In the genomic region with DNA sequence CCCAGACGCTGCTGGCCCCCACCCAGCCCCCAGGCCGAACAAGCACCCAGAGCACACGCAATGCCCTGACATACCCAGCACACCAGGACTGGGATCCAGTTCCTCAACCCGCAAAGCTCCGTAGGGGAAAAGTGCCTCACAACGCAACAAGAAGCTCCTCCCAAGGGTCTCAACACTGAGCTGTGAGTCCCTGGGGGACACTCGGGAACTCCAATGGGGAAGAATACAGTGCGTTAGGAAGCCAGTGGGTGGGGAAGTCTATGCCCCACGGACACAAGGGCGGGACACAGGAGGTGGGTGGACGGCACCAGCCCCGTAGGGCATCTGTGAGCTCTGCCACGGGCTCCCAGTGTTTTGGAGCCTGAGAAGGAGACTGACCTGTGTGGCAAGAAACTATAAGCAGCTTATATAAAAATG, we compare ENCODE assay signal across 8 cellular contexts. TPM values are rescaled to one million over a fixed set of nuclear protein-coding genes. Genes with fewer than 3 reads are reported as not detected.
A peak's percentile ranks its signal among the peaks of the same experiment; 100 is the strongest.
DNase-seq lines count a peak whose midpoint lies in the region; ATAC-seq and TF ChIP-seq lines count a peak whose summit lies in the region.

No MANE protein-coding gene starts in this region.

- H3K27me3 ChIP-seq in GM23248 (replicated peaks; ENCODE audit: insufficient read depth), result no peaks in the 10 kb centered on the region
- no peaks in the 10 kb centered on the region for H3K27me3 ChIP-seq in mesenchymal stem cell (ENCODE audit: control insufficient read depth in 1 of 2, insufficient read depth in 1 of 2, low read length in 2 of 2)

- H3K79me1 ChIP-seq in mesenchymal stem cell (replicated peaks; ENCODE audit: low read length, poor library complexity, severe bottlenecking), result peaks cover 10% of the 10 kb centered on the region

- H2BK5ac ChIP-seq in mesenchymal stem cell (ENCODE audit: low read depth, low read length, poor library complexity, severe bottlenecking), result no peak overlapping the region

- H3K27ac ChIP-seq in GM23248, result no peak overlapping the region
- H3K27ac ChIP-seq in mesenchymal stem cell (ENCODE audit: low read length, poor library complexity, severe bottlenecking), result no peak overlapping the region

- H3K36me3 Mint-ChIP-seq in activated naive CD8-positive, alpha-beta T cell, result peaks cover 2% of the 10 kb centered on the region

- WGBS in GM23248 (ENCODE audit: low coverage in 1 of 2, low lambda C conversion rate in 2 of 2, missing lambda C conversion rate in 2 of 2), 2 experiments, result 25 to 26% methylated on average over 13 of the region's 13 CpGs
- 67% methylated on average over 13 of the region's 13 CpGs for WGBS in mesenchymal stem cell

- H3K9me3 ChIP-seq in GM23248 (ENCODE audit: low read depth) (no peaks in the 10 kb centered on the region), mesenchymal stem cell (ENCODE audit: control insufficient read depth, low read length) (no peaks in the 10 kb centered on the region)

- peak overlapping the region; percentile 86 for H3K27ac Mint-ChIP-seq in activated naive CD8-positive, alpha-beta T cell

- no peaks in the 10 kb centered on the region for H3K9me2 ChIP-seq in GM23248 (ENCODE audit: insufficient read depth)

- no peaks in the 10 kb centered on the region for H3K9me3 Mint-ChIP-seq in activated naive CD8-positive, alpha-beta T cell (ENCODE audit: low read depth)

- H3F3A ChIP-seq in GM23248 (ENCODE audit: insufficient read depth), result peaks cover 23% of the 10 kb centered on the region

- 0 out of 2 replicates have a peak overlapping the region, but pooled peaks have one; percentile 6 for H2AFZ ChIP-seq in GM23248
- H2AFZ ChIP-seq in mesenchymal stem cell (ENCODE audit: low read depth, low read length), result no peak overlapping the region

- H3K4me2 ChIP-seq in GM23248 (ENCODE audit: unreplicated experiment), result peak overlapping the region; percentile 47
- H3K4me2 ChIP-seq in mesenchymal stem cell (ENCODE audit: low read length, poor library complexity, severe bottlenecking), result peak overlapping the region; percentile 48

- no peaks in the 10 kb centered on the region for H4K20me1 ChIP-seq in GM23248 (ENCODE audit: insufficient read depth)

- TF ChIP-seq CTCF in AG10803 (conservative IDR thresholded peaks at IDR 0.05; ENCODE audit: low read length), result no peak

- no peaks in the 10 kb centered on the region for H3K36me3 ChIP-seq in GM23248 (ENCODE audit: low read depth)
- H3K36me3 ChIP-seq in mesenchymal stem cell (ENCODE audit: control insufficient read depth in 1 of 2, insufficient read depth in 2 of 2, low read depth in 1 of 2, low read length in 2 of 2), result peaks cover 11 to 15% of the 10 kb centered on the region in 2 experiments

- H3K79me2 ChIP-seq in GM23248 (ENCODE audit: insufficient read depth), result peaks cover 50% of the 10 kb centered on the region

- peak overlapping the region; percentile 16 for H2AK5ac ChIP-seq in mesenchymal stem cell (ENCODE audit: low read length, severe bottlenecking)

- no peak overlapping the region for H3K18ac ChIP-seq in mesenchymal stem cell (ENCODE audit: low read depth in 1 of 2, low read length in 2 of 2)

- H3K4ac ChIP-seq in mesenchymal stem cell (ENCODE audit: low read depth in 1 of 2, low read length in 2 of 2), result no peak overlapping the region

- peaks cover 52% of the 10 kb centered on the region for H3K4me1 Mint-ChIP-seq in activated naive CD8-positive, alpha-beta T cell (ENCODE audit: low read depth)

- in situ Hi-C loops in GM23248 (cut with MboI), result no loop called here

- peak overlapping the region; percentile 57 for H3K4me3 ChIP-seq in AG10803 (ENCODE audit: low read length)
- peak overlapping the region; percentile 59 for H3K4me3 ChIP-seq in GM23248
- peak overlapping the region in 1 of 2 experiments; percentile 70 for H3K4me3 ChIP-seq in mesenchymal stem cell (ENCODE audit: insufficient read depth in 1 of 2, low read depth in 1 of 2, low read length in 2 of 2)

- H3K4me1 ChIP-seq in GM23248 (ENCODE audit: insufficient read depth) (peaks cover 27% of the 10 kb centered on the region), mesenchymal stem cell (ENCODE audit: control insufficient read depth, insufficient read depth, low read depth, low read length) (peaks cover 51% of the 10 kb centered on the region)

- DNase-seq in AG10803 (ENCODE audit: low read depth) (peak; percentile 43), GM23248 (peak; percentile 55), mesenchymal stem cell (peak; percentile 36), NCI-H774 (lab: John Stamatoyannopoulos, UW) (no peak), superior temporal gyrus (ENCODE audit: extremely low spot score) (no peak)

- ATAC-seq in GM19397 (IDR thresholded peaks at IDR 0.05; ENCODE audit: unreplicated experiment) (no peak), HG02588 (IDR thresholded peaks at IDR 0.05; ENCODE audit: unreplicated experiment) (no peak)

- H3K14ac ChIP-seq in mesenchymal stem cell (ENCODE audit: low read length in 2 of 2), result no peak overlapping the region

- H3K27me3 Mint-ChIP-seq in activated naive CD8-positive, alpha-beta T cell, result no peaks in the 10 kb centered on the region

- no peak overlapping the region for H3K23ac ChIP-seq in mesenchymal stem cell (ENCODE audit: low read length in 2 of 2)

- no peak overlapping the region for H2BK15ac ChIP-seq in mesenchymal stem cell (ENCODE audit: low read depth, poor library complexity, severe bottlenecking)

- H2BK120ac ChIP-seq in mesenchymal stem cell (ENCODE audit: low read depth, low read length), result no peak overlapping the region

- H4K91ac ChIP-seq in mesenchymal stem cell (ENCODE audit: low read length), result no peak overlapping the region

- H2BK12ac ChIP-seq in mesenchymal stem cell (ENCODE audit: low read length in 2 of 2), result no peak overlapping the region

- H3K9ac ChIP-seq in GM23248, result peak overlapping the region; percentile 20
- peak overlapping the region; percentile 58 for H3K9ac ChIP-seq in mesenchymal stem cell (ENCODE audit: low read length)

- peak overlapping the region; percentile 86 for H3K4me3 Mint-ChIP-seq in activated naive CD8-positive, alpha-beta T cell

- no peak overlapping the region for H4K8ac ChIP-seq in mesenchymal stem cell (ENCODE audit: low read length)

RNA-seq across cellular contexts. Expression of a gene that starts 1.6 kb away (rescaled TPM):
- 31.6 and 38.5 TPM in 2 replicates for total RNA-seq in GM23248 (2014; rRNA removed; shearing (Covaris generic))
- 31.7 and 35.0 TPM in 2 replicates for polyA plus RNA-seq in GM23248 (2016; fragmentation: Nextera tagmentation; extraction: Ambion mirVana)
- 21.2 TPM for polyA plus RNA-seq in mesenchymal stem cell (2013, experiment 1 of 2)
- 20.6 TPM for polyA plus RNA-seq in mesenchymal stem cell (2013, experiment 2 of 2)

RNA-seq across cellular contexts. Expression of a gene that starts 2.2 kb away (rescaled TPM):
- 27.0 and 37.3 TPM in 2 replicates for total RNA-seq in GM23248 (2014; rRNA removed; shearing (Covaris generic))
- 47.9 and 50.1 TPM in 2 replicates for polyA plus RNA-seq in GM23248 (2016; fragmentation: Nextera tagmentation; extraction: Ambion mirVana)
- polyA plus RNA-seq in mesenchymal stem cell (2013, experiment 1 of 2), result 13.4 TPM
- 15.6 TPM for polyA plus RNA-seq in mesenchymal stem cell (2013, experiment 2 of 2)

RNA-seq across cellular contexts. Expression of a gene that starts 12.6 kb away (rescaled TPM):
- total RNA-seq in GM23248 (2014; rRNA removed; shearing (Covaris generic)), result 58.3 and 59.7 TPM in 2 replicates
- 46.4 and 48.2 TPM in 2 replicates for polyA plus RNA-seq in GM23248 (2016; fragmentation: Nextera tagmentation; extraction: Ambion mirVana)
- 16.2 TPM for polyA plus RNA-seq in mesenchymal stem cell (2013, experiment 1 of 2)
- 17.4 TPM for polyA plus RNA-seq in mesenchymal stem cell (2013, experiment 2 of 2)

RNA-seq across cellular contexts. Expression of a gene that starts 53.8 kb away (rescaled TPM):
- total RNA-seq in GM23248 (2014; rRNA removed; shearing (Covaris generic)), result 185 and 216 TPM in 2 replicates
- polyA plus RNA-seq in GM23248 (2016; fragmentation: Nextera tagmentation; extraction: Ambion mirVana), result 313 and 318 TPM in 2 replicates
- 215 TPM for polyA plus RNA-seq in mesenchymal stem cell (2013, experiment 1 of 2)
- 211 TPM for polyA plus RNA-seq in mesenchymal stem cell (2013, experiment 2 of 2)

RNA-seq across cellular contexts. Expression of a gene that starts 56.4 kb away (rescaled TPM):
- not detected in 2 replicates for total RNA-seq in GM23248 (2014; rRNA removed; shearing (Covaris generic))
- not detected in 2 replicates for polyA plus RNA-seq in GM23248 (2016; fragmentation: Nextera tagmentation; extraction: Ambion mirVana)
- 0.08 TPM for polyA plus RNA-seq in mesenchymal stem cell (2013, experiment 1 of 2)
- not detected for polyA plus RNA-seq in mesenchymal stem cell (2013, experiment 2 of 2)

Comparison
In these comparisons a context has a peak if more than half of its experiments do, and no peak if none do; other contexts are left out.
1. DNase-seq: peak in AG10803 (single experiment), GM23248 (single experiment) and mesenchymal stem cell (single experiment); none in NCI-H774 (single experiment) and superior temporal gyrus (single experiment).